ENCODE assay signal across 8 cellular contexts in genomic region chr2:197378494-197378972, GRCh38. TPM values are rescaled to one million over a fixed set of nuclear protein-coding genes. Genes with fewer than 3 reads are reported as not detected.
DNase-seq lines count a peak whose midpoint lies in the region; ATAC-seq and TF ChIP-seq lines count a peak whose summit lies in the region.

No MANE protein-coding gene starts in this region.

- no TSS peak for BruUV-seq in OCI-LY7 (replicated peaks; lab: Mats Ljungman, UMichigan)

- no peaks in the 10 kb centered on the region for H3K36me3 ChIP-seq in OCI-LY7 (ENCODE audit: insufficient read depth, low read length)
- H3K36me3 ChIP-seq in neutrophil, result no peaks in the 10 kb centered on the region

- no peaks in the 10 kb centered on the region for H3K9me2 ChIP-seq in OCI-LY7 (ENCODE audit: insufficient read depth, low read length)

- POLR2A ChIA-PET in OCI-LY7 (lab: Charles Lee), result interaction anchor here (0.6 to 1.4 kb wide), 4 partner anchors 13 to 1140 kb away, joined by 3 to 4 read pairs (median 4); no protein-coding TSS in a partner anchor

- peaks cover 4% of the 10 kb centered on the region for H3K4me1 ChIP-seq in OCI-LY7 (ENCODE audit: insufficient read depth, low read length, poor library complexity, severe bottlenecking)
- no peaks in the 10 kb centered on the region for H3K4me1 ChIP-seq in neutrophil (ENCODE audit: control insufficient read depth in 1 of 2, insufficient read depth in 1 of 2, low read depth in 1 of 2, low read length in 1 of 2)

- H2AFZ ChIP-seq in OCI-LY7 (ENCODE audit: low read length), result no peak overlapping the region

- H3K9me3 ChIP-seq in OCI-LY7 (ENCODE audit: low read length) (no peaks in the 10 kb centered on the region), neutrophil (no peaks in the 10 kb centered on the region)

- no peak overlapping the region for H3K4me2 ChIP-seq in OCI-LY7 (ENCODE audit: low read length)

- H3K79me2 ChIP-seq in OCI-LY7 (ENCODE audit: insufficient read depth, low read depth, low read length), result no peaks in the 10 kb centered on the region

- ATAC-seq in HG03135 (IDR thresholded peaks at IDR 0.05; ENCODE audit: unreplicated experiment), result no peak

- H3K27me3 ChIP-seq in neutrophil, result no peaks in the 10 kb centered on the region

- H3K27ac ChIP-seq in OCI-LY7 (ENCODE audit: low read depth, low read length, poor library complexity, severe bottlenecking) (no peak overlapping the region), neutrophil (no peak overlapping the region)

- CTCF ChIA-PET in OCI-LY7 (lab: Charles Lee; ENCODE audit: unreplicated experiment), result no interaction called here

- H4K20me1 ChIP-seq in OCI-LY7 (ENCODE audit: insufficient read depth, low read length), result no peaks in the 10 kb centered on the region

- DNase-seq in DMS53 (lab: John Stamatoyannopoulos, UW) (peak; percentile 75), HT1080 (ENCODE audit: low read depth) (peak; percentile 31), OCI-LY7 (ENCODE audit: low spot score) (peak; percentile 74), fibroblast of mammary gland (ENCODE audit: low read depth) (peak; percentile 43), superior temporal gyrus (ENCODE audit: extremely low spot score) (peak; percentile 84)
- peak; percentile 69 to 71 for DNase-seq in activated T-cell treated with anti-CD3 and anti-CD28 coated beads, Interleukin-2, amount 50 U/mL, for 48 hours

- intact Hi-C loops in OCI-LY7 (cut with micrococcal nuclease; ENCODE audit: unreplicated experiment), result loop anchor here (1.0 to 5.0 kb wide), 7 partner anchors 66 to 626 kb away; partner anchors contain the start of gene ANKRD44

- no peak overlapping the region for H3K4me3 ChIP-seq in OCI-LY7 (ENCODE audit: low read depth, low read length, poor library complexity, severe bottlenecking)
- no peak overlapping the region for H3K4me3 ChIP-seq in fibroblast of mammary gland (ENCODE audit: control insufficient read depth, low read depth, low read length)
- H3K4me3 ChIP-seq in neutrophil (ENCODE audit: low read depth in 1 of 2, low read length in 1 of 2), result no peak overlapping the region

- TF ChIP-seq CTCF in OCI-LY7 (conservative IDR thresholded peaks at IDR 0.05; ENCODE audit: low read length) (peak; percentile 96), fibroblast of mammary gland (conservative IDR thresholded peaks at IDR 0.05; ENCODE audit: control insufficient read depth, insufficient read depth, low read depth, low read length) (peak; percentile 74), neutrophil (IDR thresholded peaks at IDR 0.05) (peak; percentile 67)

RNA-seq across cellular contexts. Expression of gene SF3B1, which starts 56.3 kb away (rescaled TPM):
- total RNA-seq in HT1080 (2014; rRNA removed; shearing (Covaris generic)), result 137 and 168 TPM in 2 replicates
- polyA plus RNA-seq in HT1080 (2015; cell fraction: cytosol; rRNA removed), result 113 and 135 TPM in 2 replicates
- 1,039 and 1,147 TPM in 2 replicates for polyA plus RNA-seq in HT1080 (2015; cell fraction: nucleus; rRNA removed)
- 162 and 198 TPM in 2 replicates for total RNA-seq in OCI-LY7 (2014; rRNA removed; shearing (Covaris generic))
- total RNA-seq in OCI-LY7 (2022), result 268 and 298 TPM in 2 replicates

Comparison
In these comparisons a context has a peak if more than half of its experiments do, and no peak if none do; other contexts are left out.
1. DNase-seq: peak in every context shown above with its lines; median percentile 84 in superior temporal gyrus; 75 in DMS53; 74 in OCI-LY7; 70 in activated T-cell treated with anti-CD3 and anti-CD28 coated beads, Interleukin-2, amount 50 U/mL, for 48 hours; 43 in fibroblast of mammary gland; 31 in HT1080.